ENCODE assay signal across 18 cellular contexts in genomic region chr17:34135841-34136240, GRCh38.
A peak's percentile ranks its signal among the peaks of the same experiment; 100 is the strongest.
DNase-seq lines count a peak whose midpoint lies in the region; ATAC-seq and TF ChIP-seq lines count a peak whose summit lies in the region.
"Had no signal": no experiment of that assay in that cellular context is flagged by ENCODE, and none has a peak within 500 bp of the region (broad histone marks: within the 10 kb centered on the region; RNA-seq: fewer than 3 reads in every experiment).

No MANE protein-coding gene starts in this region.

- DNase-seq in DMS79 (lab: John Stamatoyannopoulos, UW) (peak; percentile 33), HT-29 (ENCODE audit: low spot score) (peak; percentile 7), NCI-H748 treated with DMSO at 0.1 percent for 48 hours (lab: John Stamatoyannopoulos, UW) (peak; percentile 57), iPS-NIHi11 (ENCODE audit: low spot score) (peak; percentile 29), brain microvascular endothelial cell (no peak), HEK293T (ENCODE audit: extremely low spot score) (no peak)
- DNase-seq: DMS 273 treated with DMSO at 0.1 percent for 48 hours, Kasumi-1, MM.1S, NCI-H1092 treated with DMSO at 0.1 percent for 48 hours, NCI-H187, NCI-H2171 treated with DMSO at 0.1 percent for 48 hours, NCI-H510A, T-cell had no signal

- no peak overlapping the region for H3K27ac ChIP-seq in brain microvascular endothelial cell
- H3K27ac ChIP-seq: C4-2B, SK-N-MC had no signal

- POLR2A ChIA-PET in HEK293T (lab: Yijun Ruan, JAX): no interaction called here

- no peak for ATAC-seq in HG03159 (IDR thresholded peaks at IDR 0.05; ENCODE audit: unreplicated experiment)
- ATAC-seq: T-cell had no signal

- TF ChIP-seq CTCF in brain microvascular endothelial cell (IDR thresholded peaks at IDR 0.05; ENCODE audit: low read depth, low read length, missing control alignments): no peak

- CTCF ChIA-PET in HEK293T (lab: Yijun Ruan, JAX): no interaction called here

- no peaks in the 10 kb centered on the region for H3K36me3 ChIP-seq in brain microvascular endothelial cell (replicated peaks)
- H3K36me3 ChIP-seq: HAP-1 had no signal

- in situ Hi-C loops in brain microvascular endothelial cell (cut with HindIII; ENCODE audit: low pct_ligation_motif_present, low sequenced_read_pairs): no loop called here

- H3K4me3 ChIP-seq in brain microvascular endothelial cell (ENCODE audit: low read depth, low read length): no peak overlapping the region
- H3K4me3 ChIP-seq: HAP-1, SK-N-MC had no signal

- H3K27me3 ChIP-seq in brain microvascular endothelial cell (replicated peaks): no peaks in the 10 kb centered on the region

TF ChIP-seq in HEK293T, 16 proteins besides CTCF, POLR2A, EP300 and RAD21:
- TF ChIP-seq ZNF384 (IDR thresholded peaks at IDR 0.05) (no peak), FOXA1 (IDR thresholded peaks at IDR 0.05) (no peak), NFRKB (IDR thresholded peaks at IDR 0.05) (no peak), FOXM1 (IDR thresholded peaks at IDR 0.05; ENCODE audit: borderline replicate concordance) (no peak), ELF4 (IDR thresholded peaks at IDR 0.05) (no peak)

Comparison
In these comparisons a context has a peak if more than half of its experiments do, and no peak if none do; other contexts are left out.
1. DNase-seq: peak in DMS79 (single experiment), HT-29 (single experiment), NCI-H748 treated with DMSO at 0.1 percent for 48 hours (single experiment) and iPS-NIHi11 (single experiment); none in brain microvascular endothelial cell (single experiment) and HEK293T (single experiment).